23 cellular contexts compared by ENCODE assay signal in genomic region chr4:20393486-20394100, GRCh38.
DNase-seq lines count a peak whose midpoint lies in the region; FAIRE-seq and TF ChIP-seq lines count a peak whose summit lies in the region.
"Had no signal": no experiment of that assay in that cellular context is flagged by ENCODE, and none has a peak within 500 bp of the region (broad histone marks: within the 10 kb centered on the region; RNA-seq: fewer than 3 reads in every experiment).

No MANE protein-coding gene starts in this region.

- peak overlapping the region; percentile 92 for H3K4me2 ChIP-seq in osteoblast (ENCODE audit: insufficient read depth, low read length)

- TF ChIP-seq CTCF in osteoblast (IDR thresholded peaks at IDR 0.05; ENCODE audit: extremely low read depth, low read depth, low read length), result no peak

- H3K36me3 ChIP-seq in osteoblast (ENCODE audit: insufficient read depth, low read length), result no peaks in the 10 kb centered on the region
- H3K36me3 ChIP-seq: cardiac muscle cell, SJSA1, tibial nerve had no signal

- H3K27ac Mint-ChIP-seq in activated T-cell treated with anti-CD3 and anti-CD28 coated beads, Interleukin-2, amount 50 U/mL, for 24 hours, result no peak overlapping the region
- H3K27ac Mint-ChIP-seq: activated naive CD8-positive, alpha-beta T cell treated with anti-CD3 and anti-CD28 coated beads, Interleukin-2, amount 50 U/mL, for 24 hours; natural killer cell treated with Interleukin-12 subunit alpha and Interleukin-12 subunit beta and Interleukin-15 and Interleukin-18, amount 100 ng/mL, for 72 hours had no signal

- no peaks in the 10 kb centered on the region for H3K27me3 ChIP-seq in osteoblast (ENCODE audit: insufficient read depth, low read length)
- H3K27me3 ChIP-seq: cardiac muscle cell, SJSA1, tibial nerve had no signal

- no peaks in the 10 kb centered on the region for H3K36me3 Mint-ChIP-seq in activated T-cell treated with anti-CD3 and anti-CD28 coated beads, Interleukin-2, amount 50 U/mL, for 24 hours (ENCODE audit: low read depth)
- H3K36me3 Mint-ChIP-seq: natural killer cell treated with Interleukin-12 subunit alpha and Interleukin-12 subunit beta and Interleukin-15 and Interleukin-18, amount 100 ng/mL, for 72 hours had no signal

- no peaks in the 10 kb centered on the region for H3K27me3 Mint-ChIP-seq in activated T-cell treated with anti-CD3 and anti-CD28 coated beads, Interleukin-2, amount 50 U/mL, for 24 hours

- H3K9me3 ChIP-seq in osteoblast (ENCODE audit: low read depth, low read length), result no peaks in the 10 kb centered on the region
- H3K9me3 ChIP-seq: SJSA1, tibial nerve had no signal

- peak; percentile 38 for DNase-seq in COR-L47 (lab: John Stamatoyannopoulos, UW)
- peak; percentile 44 for DNase-seq in NCI-H146 (lab: John Stamatoyannopoulos, UW)
- peak in 6 of 61 donors; percentile 1 to 28 (median 13) for DNase-seq in caudate nucleus (lab: John Stamatoyannopoulos, UW)
- DNase-seq in osteoblast (ENCODE audit: insufficient read length, low spot score, missing footprints), result no peak
- DNase-seq in T1000 (lab: John Stamatoyannopoulos, UW), result no peak
- no peak for DNase-seq in GM19239 (ENCODE audit: insufficient read length, low spot score)
- DNase-seq in activated T-cell treated with anti-CD3 and anti-CD28 coated beads, Interleukin-2, amount 50 U/mL, for 24 hours, result no peak
- DNase-seq in H4 (ENCODE audit: low spot score), result no peak
- DNase-seq: activated CD4-positive, alpha-beta T cell treated with anti-CD3 and anti-CD28 coated beads, Interleukin-2, amount 50 U/mL, for 1 hour; activated CD8-positive, alpha-beta memory T cell treated with anti-CD3 and anti-CD28 coated beads, Interleukin-2, amount 50 U/mL, for 4 hours; activated effector memory CD4-positive, alpha-beta T cell treated with Interleukin-2 at 50 U/mL for 16 hours; activated naive CD8-positive, alpha-beta T cell treated with anti-CD3 and anti-CD28 coated beads, Interleukin-2, amount 50 U/mL, for 24 hours; H9; left colon; NCI-H1694; stimulated activated CD4-positive, alpha-beta T cell treated with anti-CD3 and anti-CD28 coated beads, Interleukin-1b, Interleukin-23, amount 100 ng/mL, for 48 hours; stimulated activated naive CD4-positive, alpha-beta T cell; T-helper 2 cell had no signal

- H3K27ac ChIP-seq in caudate nucleus (ENCODE audit: low read depth, low read length), result peak overlapping the region; percentile 56
- H3K27ac ChIP-seq in osteoblast (ENCODE audit: low read depth, low read length), result peak overlapping the region; percentile 74
- H3K27ac ChIP-seq: cardiac muscle cell, SJSA1, VCaP had no signal

- peaks cover 32% of the 10 kb centered on the region for H3K4me1 ChIP-seq in osteoblast (ENCODE audit: insufficient read depth, low read length)
- H3K4me1 ChIP-seq: SJSA1 had no signal

- peak overlapping the region; percentile 47 for H2AFZ ChIP-seq in osteoblast (ENCODE audit: low read length)

- peaks cover 18% of the 10 kb centered on the region for H3K79me2 ChIP-seq in osteoblast (ENCODE audit: insufficient read depth, low read length)

- no peak for FAIRE-seq in GM19239 (lab: Jason Lieb, UNC)

- peak overlapping the region; percentile 69 for H3K4me3 ChIP-seq in osteoblast (ENCODE audit: insufficient read depth, low read length)
- H3K4me3 ChIP-seq: cardiac muscle cell, SJSA1, tibial nerve had no signal

- H4K20me1 ChIP-seq in osteoblast (ENCODE audit: insufficient read depth, low read length), result no peaks in the 10 kb centered on the region

- H3K4me3 Mint-ChIP-seq in activated T-cell treated with anti-CD3 and anti-CD28 coated beads, Interleukin-2, amount 50 U/mL, for 24 hours, result no peak overlapping the region
- H3K4me3 Mint-ChIP-seq: activated naive CD8-positive, alpha-beta T cell treated with anti-CD3 and anti-CD28 coated beads, Interleukin-2, amount 50 U/mL, for 24 hours; H9; natural killer cell treated with Interleukin-12 subunit alpha and Interleukin-12 subunit beta and Interleukin-15 and Interleukin-18, amount 100 ng/mL, for 72 hours had no signal

- H3K9me3 Mint-ChIP-seq in activated T-cell treated with anti-CD3 and anti-CD28 coated beads, Interleukin-2, amount 50 U/mL, for 24 hours, result no peaks in the 10 kb centered on the region
- H3K9me3 Mint-ChIP-seq: activated naive CD8-positive, alpha-beta T cell treated with anti-CD3 and anti-CD28 coated beads, Interleukin-2, amount 50 U/mL, for 24 hours; H9; natural killer cell treated with Interleukin-12 subunit alpha and Interleukin-12 subunit beta and Interleukin-15 and Interleukin-18, amount 100 ng/mL, for 72 hours had no signal

- H3K4me1 Mint-ChIP-seq in activated T-cell treated with anti-CD3 and anti-CD28 coated beads, Interleukin-2, amount 50 U/mL, for 24 hours (ENCODE audit: low read depth), result no peaks in the 10 kb centered on the region
- H3K4me1 Mint-ChIP-seq: activated naive CD8-positive, alpha-beta T cell treated with anti-CD3 and anti-CD28 coated beads, Interleukin-2, amount 50 U/mL, for 24 hours had no signal

Comparison
In these comparisons a context has a peak if more than half of its experiments do, and no peak if none do; other contexts are left out.
1. DNase-seq: peak in COR-L47 (single experiment) and NCI-H146 (single experiment); none in osteoblast (single experiment), T1000 (single experiment), GM19239 (single experiment), activated T-cell treated with anti-CD3 and anti-CD28 coated beads, Interleukin-2, amount 50 U/mL, for 24 hours (single experiment) and H4 (single experiment).